Comparison of ENCODE assay signal across 26 cellular contexts in genomic region chr7:102834466-102834865, GRCh38.
DNase-seq lines count a peak whose midpoint lies in the region; ATAC-seq and TF ChIP-seq lines count a peak whose summit lies in the region.
"Had no signal": no experiment of that assay in that cellular context is flagged by ENCODE, and none has a peak within 500 bp of the region (broad histone marks: within the 10 kb centered on the region; RNA-seq: fewer than 3 reads in every experiment).

No MANE protein-coding gene starts in this region.

- H3K27me3 ChIP-seq in RWPE2 (ENCODE audit: insufficient read depth, poor library complexity, severe bottlenecking) (no peaks in the 10 kb centered on the region), adrenal gland (no peaks in the 10 kb centered on the region)
- H3K27me3 ChIP-seq: upper lobe of left lung had no signal

- peaks cover 6% of the 10 kb centered on the region for H3K4me1 Mint-ChIP-seq in activated CD8-positive, alpha-beta T cell treated with anti-CD3 and anti-CD28 coated beads for 36 hours (ENCODE audit: low read depth)
- peaks cover 6% of the 10 kb centered on the region for H3K4me1 Mint-ChIP-seq in activated CD8-positive, alpha-beta T cell treated with anti-CD3 and anti-CD28 coated beads, Interleukin-2, amount 10 ng/mL, durations not matched to agents 7 days and 5 days (ENCODE audit: low read depth)
- H3K4me1 Mint-ChIP-seq in mesothelial cell of epicardium, result peaks cover 32% of the 10 kb centered on the region
- H3K4me1 Mint-ChIP-seq: immature natural killer cell had no signal

- H3K27me3 Mint-ChIP-seq in activated CD8-positive, alpha-beta T cell treated with anti-CD3 and anti-CD28 coated beads for 36 hours, result no peaks in the 10 kb centered on the region
- H3K27me3 Mint-ChIP-seq in activated CD8-positive, alpha-beta T cell treated with anti-CD3 and anti-CD28 coated beads, Interleukin-2, amount 10 ng/mL, durations not matched to agents 7 days and 5 days (ENCODE audit: low read depth), result no peaks in the 10 kb centered on the region
- no peaks in the 10 kb centered on the region for H3K27me3 Mint-ChIP-seq in mesothelial cell of epicardium (ENCODE audit: low read depth)
- H3K27me3 Mint-ChIP-seq: activated CD4-positive, alpha-beta memory T cell treated with anti-CD3 and anti-CD28 coated beads, Interleukin-2, amount 10 ng/mL, durations not matched to agents 7 days and 5 days; activated naive CD4-positive, alpha-beta T cell treated with anti-CD3 and anti-CD28 coated beads, Interleukin-2, amount 50 U/mL, for 24 hours; CD4-positive, alpha-beta T cell had no signal

- DNase-seq in activated CD8-positive, alpha-beta T cell treated with anti-CD3 and anti-CD28 coated beads for 36 hours, result no peak
- no peak for DNase-seq in activated CD8-positive, alpha-beta T cell treated with anti-CD3 and anti-CD28 coated beads, Interleukin-2, amount 10 ng/mL, durations not matched to agents 7 days and 5 days
- DNase-seq in RWPE2 (ENCODE audit: low spot score), result no peak
- DNase-seq in fibroblast of mammary gland (ENCODE audit: low read depth), result peak; percentile 54
- no peak for DNase-seq in left lobe of liver (ENCODE audit: low spot score)
- DNase-seq in mesothelial cell of epicardium (ENCODE audit: low spot score in 2 of 2, unreplicated experiment in 2 of 2), result no peak
- no peak for DNase-seq in A172 (ENCODE audit: low spot score)
- DNase-seq in adrenal gland, result no peak
- DNase-seq: 8988T; AML-193; CD4-positive, alpha-beta T cell; H7; immature natural killer cell; NCI-H1092 treated with DMSO at 0.1 percent for 48 hours; NCI-H187; NCI-H2171; NCI-H510A; nephron progenitor cell; OCI-M1; SHP77; stimulated activated naive CD4-positive, alpha-beta T cell; upper lobe of left lung had no signal

- H3K27ac Mint-ChIP-seq in activated CD8-positive, alpha-beta T cell treated with anti-CD3 and anti-CD28 coated beads for 36 hours, result no peak overlapping the region
- H3K27ac Mint-ChIP-seq in activated CD8-positive, alpha-beta T cell treated with anti-CD3 and anti-CD28 coated beads, Interleukin-2, amount 10 ng/mL, durations not matched to agents 7 days and 5 days, result no peak overlapping the region
- H3K27ac Mint-ChIP-seq in mesothelial cell of epicardium, result no peak overlapping the region
- H3K27ac Mint-ChIP-seq: activated CD4-positive, alpha-beta memory T cell treated with anti-CD3 and anti-CD28 coated beads, Interleukin-2, amount 10 ng/mL, durations not matched to agents 7 days and 5 days; activated naive CD4-positive, alpha-beta T cell treated with anti-CD3 and anti-CD28 coated beads, Interleukin-2, amount 50 U/mL, for 24 hours; CD4-positive, alpha-beta T cell; immature natural killer cell; nephron progenitor cell; T-helper 2 cell treated with Interferon-gamma antibody and Interleukin-4, amounts not matched to agents 5 μg/mL and 100 μg/mL, for 36 hours had no signal

- H3K27ac ChIP-seq in RWPE2 (ENCODE audit: poor library complexity, severe bottlenecking) (peak overlapping the region; percentile 80), adrenal gland (no peak overlapping the region)
- H3K27ac ChIP-seq: upper lobe of left lung had no signal

- CTCF ChIA-PET in activated CD8-positive, alpha-beta T cell treated with anti-CD3 and anti-CD28 coated beads for 36 hours (lab: Charles Lee), result no interaction called here
- CTCF ChIA-PET in activated CD8-positive, alpha-beta T cell treated with anti-CD3 and anti-CD28 coated beads, Interleukin-2, amount 10 ng/mL, durations not matched to agents 7 days and 5 days (lab: Charles Lee), result no interaction called here

- H3K4me3 ChIP-seq in RWPE2 (ENCODE audit: severe bottlenecking), result no peak overlapping the region
- H3K4me3 ChIP-seq in fibroblast of mammary gland (ENCODE audit: control insufficient read depth, low read depth, low read length), result no peak overlapping the region
- no peak overlapping the region for H3K4me3 ChIP-seq in adrenal gland
- H3K4me3 ChIP-seq: upper lobe of left lung had no signal

- WGBS in adrenal gland, 4 donors, result 86 to 94% (median 89%) methylated on average over 1 of the region's 1 CpG

- H3K9me3 Mint-ChIP-seq in activated CD8-positive, alpha-beta T cell treated with anti-CD3 and anti-CD28 coated beads for 36 hours, result no peaks in the 10 kb centered on the region
- H3K9me3 Mint-ChIP-seq in activated CD8-positive, alpha-beta T cell treated with anti-CD3 and anti-CD28 coated beads, Interleukin-2, amount 10 ng/mL, durations not matched to agents 7 days and 5 days (ENCODE audit: insufficient read depth), result no peaks in the 10 kb centered on the region
- no peaks in the 10 kb centered on the region for H3K9me3 Mint-ChIP-seq in mesothelial cell of epicardium
- H3K9me3 Mint-ChIP-seq: activated CD4-positive, alpha-beta memory T cell treated with anti-CD3 and anti-CD28 coated beads, Interleukin-2, amount 10 ng/mL, durations not matched to agents 7 days and 5 days; activated naive CD4-positive, alpha-beta T cell treated with anti-CD3 and anti-CD28 coated beads, Interleukin-2, amount 50 U/mL, for 24 hours; activated T-helper 2 cell treated with anti-CD3 and anti-CD28 coated beads, Interferon-gamma antibody, Interleukin-2, Interleukin-4, amounts not matched to agents 10 μg/mL and 5 μg/mL and 100 μg/mL, durations not matched to agents 14 hours and 24 hours and 36 hours; CD4-positive, alpha-beta T cell; immature natural killer cell; nephron progenitor cell; T-helper 2 cell treated with Interferon-gamma antibody and Interleukin-4, amounts not matched to agents 5 μg/mL and 100 μg/mL, for 36 hours had no signal

- no peak for TF ChIP-seq POLR2A in adrenal gland (IDR thresholded peaks at IDR 0.05)

- ATAC-seq in activated CD8-positive, alpha-beta T cell treated with anti-CD3 and anti-CD28 coated beads for 36 hours, result peak; percentile 5
- ATAC-seq in activated CD8-positive, alpha-beta T cell treated with anti-CD3 and anti-CD28 coated beads, Interleukin-2, amount 10 ng/mL, durations not matched to agents 7 days and 5 days, result no peak
- 0 out of 3 replicates have a peak, but pooled peaks have one; percentile 4 for ATAC-seq in RWPE2 (ENCODE audit: low read depth)
- ATAC-seq in left lobe of liver, result no peak

- H3K4me3 Mint-ChIP-seq in activated CD8-positive, alpha-beta T cell treated with anti-CD3 and anti-CD28 coated beads for 36 hours, result no peak overlapping the region
- H3K4me3 Mint-ChIP-seq in activated CD8-positive, alpha-beta T cell treated with anti-CD3 and anti-CD28 coated beads, Interleukin-2, amount 10 ng/mL, durations not matched to agents 7 days and 5 days, result no peak overlapping the region
- no peak overlapping the region for H3K4me3 Mint-ChIP-seq in mesothelial cell of epicardium
- H3K4me3 Mint-ChIP-seq: activated CD4-positive, alpha-beta memory T cell treated with anti-CD3 and anti-CD28 coated beads, Interleukin-2, amount 10 ng/mL, durations not matched to agents 7 days and 5 days; activated naive CD4-positive, alpha-beta T cell treated with anti-CD3 and anti-CD28 coated beads, Interleukin-2, amount 50 U/mL, for 24 hours; CD4-positive, alpha-beta T cell; immature natural killer cell; nephron progenitor cell; T-helper 2 cell treated with Interferon-gamma antibody and Interleukin-4, amounts not matched to agents 5 μg/mL and 100 μg/mL, for 36 hours had no signal

- no peaks in the 10 kb centered on the region for H3K9me3 ChIP-seq in RWPE2 (ENCODE audit: severe bottlenecking)
- no peaks in the 10 kb centered on the region for H3K9me3 ChIP-seq in adrenal gland (replicated peaks in 1 of 3)
- H3K9me3 ChIP-seq: upper lobe of left lung had no signal

- POLR2A ChIA-PET in activated CD8-positive, alpha-beta T cell treated with anti-CD3 and anti-CD28 coated beads for 36 hours (lab: Charles Lee), result no interaction called here
- POLR2A ChIA-PET in activated CD8-positive, alpha-beta T cell treated with anti-CD3 and anti-CD28 coated beads, Interleukin-2, amount 10 ng/mL, durations not matched to agents 7 days and 5 days (lab: Charles Lee), result no interaction called here

- H3K36me3 Mint-ChIP-seq in activated CD8-positive, alpha-beta T cell treated with anti-CD3 and anti-CD28 coated beads for 36 hours (ENCODE audit: low read depth), result peaks cover 9% of the 10 kb centered on the region
- no peaks in the 10 kb centered on the region for H3K36me3 Mint-ChIP-seq in activated CD8-positive, alpha-beta T cell treated with anti-CD3 and anti-CD28 coated beads, Interleukin-2, amount 10 ng/mL, durations not matched to agents 7 days and 5 days (ENCODE audit: low read depth)
- peaks cover 4% of the 10 kb centered on the region for H3K36me3 Mint-ChIP-seq in mesothelial cell of epicardium

- H3K4me1 ChIP-seq in RWPE2 (ENCODE audit: insufficient read depth, poor library complexity, severe bottlenecking) (peaks cover 27% of the 10 kb centered on the region), adrenal gland (replicated peaks in 1 of 2) (peaks cover 0 to 6% of the 10 kb centered on the region in 2 donors)
- H3K4me1 ChIP-seq: upper lobe of left lung had no signal

- H3K36me3 ChIP-seq in RWPE2 (ENCODE audit: low read depth), result no peaks in the 10 kb centered on the region
- no peaks in the 10 kb centered on the region for H3K36me3 ChIP-seq in adrenal gland (replicated peaks in 1 of 2)
- H3K36me3 ChIP-seq: upper lobe of left lung had no signal

- no peak for TF ChIP-seq CTCF in activated CD8-positive, alpha-beta T cell treated with anti-CD3 and anti-CD28 coated beads for 36 hours (IDR thresholded peaks at IDR 0.05)
- no peak for TF ChIP-seq CTCF in RWPE2 (IDR thresholded peaks at IDR 0.05; ENCODE audit: poor library complexity, severe bottlenecking)
- TF ChIP-seq CTCF in fibroblast of mammary gland (conservative IDR thresholded peaks at IDR 0.05; ENCODE audit: control insufficient read depth, insufficient read depth, low read depth, low read length), result no peak
- no peak for TF ChIP-seq CTCF in mesothelial cell of epicardium (IDR thresholded peaks at IDR 0.05; ENCODE audit: unreplicated experiment)
- TF ChIP-seq CTCF in adrenal gland (IDR thresholded peaks at IDR 0.05), result no peak

- intact Hi-C loops in activated CD8-positive, alpha-beta T cell treated with anti-CD3 and anti-CD28 coated beads for 36 hours (cut with micrococcal nuclease), result no loop called here
- intact Hi-C loops in adrenal gland (cut with DNase I), result no loop called here

Comparison
In these comparisons a context has a peak if more than half of its experiments do, and no peak if none do; other contexts are left out.
1. ATAC-seq: peak in activated CD8-positive, alpha-beta T cell treated with anti-CD3 and anti-CD28 coated beads for 36 hours (single experiment) and RWPE2 (single experiment); none in activated CD8-positive, alpha-beta T cell treated with anti-CD3 and anti-CD28 coated beads, Interleukin-2, amount 10 ng/mL, durations not matched to agents 7 days and 5 days (single experiment) and left lobe of liver (single experiment).